In the genomic region with DNA sequence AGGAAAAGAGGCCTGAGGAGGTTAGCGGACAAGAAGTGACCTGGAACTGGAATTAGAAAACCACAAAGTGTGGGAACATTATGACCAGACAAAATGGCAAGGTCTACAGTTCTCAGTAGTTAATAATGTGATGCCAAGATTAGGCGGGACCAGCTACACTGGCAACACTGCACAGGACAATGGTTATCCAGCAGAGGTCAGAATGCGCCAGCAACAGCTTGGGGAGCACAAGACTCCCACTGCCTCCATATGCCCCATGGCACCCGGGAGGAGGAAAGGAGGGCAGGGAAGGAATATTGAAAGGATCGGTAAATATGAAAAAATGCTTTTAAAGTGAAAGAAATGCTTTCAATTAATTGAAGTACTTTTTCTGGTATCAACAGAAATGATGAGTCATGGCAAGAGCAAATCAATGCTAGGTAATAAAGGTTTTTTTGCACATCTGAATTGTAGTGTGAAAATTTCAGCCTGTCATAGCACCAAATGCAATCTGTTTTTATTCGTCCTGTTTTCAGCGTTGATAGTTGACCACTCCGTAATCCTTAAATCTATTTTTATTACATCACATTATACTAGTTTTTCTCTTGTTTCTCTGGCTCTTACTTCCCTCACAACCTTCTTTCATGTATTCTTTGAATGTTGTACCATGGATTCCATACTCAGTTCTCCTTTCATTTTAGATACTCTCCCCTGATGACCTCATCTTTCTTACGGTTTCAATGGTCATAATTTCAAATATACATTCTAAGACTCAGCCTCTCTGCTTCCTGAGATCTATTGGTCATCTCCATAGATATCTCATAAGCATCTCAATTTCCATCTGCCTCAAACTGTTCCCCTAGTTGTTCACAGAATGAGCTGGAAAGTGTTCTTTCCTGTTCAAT, we compare ENCODE assay signal across 24 cellular contexts. TPM values are rescaled to one million over a fixed set of nuclear protein-coding genes. Genes with fewer than 3 reads are reported as not detected.
DNase-seq lines count a peak whose midpoint lies in the region; ATAC-seq and TF ChIP-seq lines count a peak whose summit lies in the region.
"Had no signal": no experiment of that assay in that cellular context is flagged by ENCODE, and none has a peak within 500 bp of the region (broad histone marks: within the 10 kb centered on the region; RNA-seq: fewer than 3 reads in every experiment).

No MANE protein-coding gene starts in this region.

- no peak overlapping the region for H3K4me3 ChIP-seq in H7 (ENCODE audit: insufficient read depth, low read depth, low read length)
- H3K4me3 ChIP-seq: esophagus squamous epithelium, skin epidermis, testis had no signal

- peak; percentile 18 for TF ChIP-seq CTCF in foreskin keratinocyte (conservative IDR thresholded peaks at IDR 0.05)

- no peak overlapping the region for H3K27ac ChIP-seq in foreskin keratinocyte
- H3K27ac ChIP-seq: esophagus squamous epithelium, skin epidermis, testis had no signal

- TF ChIP-seq POLR2A in GM18505 (IDR thresholded peaks at IDR 0.05; ENCODE audit: borderline replicate concordance, extremely low read depth, insufficient read depth, insufficient read length): no peak

- peak; percentile 21 for DNase-seq in D341Med (ENCODE audit: low spot score)
- DNase-seq in H7: peak; percentile 30
- DNase-seq in OCI-M1 (lab: John Stamatoyannopoulos, UW): peak; percentile 15
- DNase-seq in foreskin keratinocyte: no peak
- no peak for DNase-seq in SHP77 (lab: John Stamatoyannopoulos, UW)
- no peak for DNase-seq in G401 (ENCODE audit: low spot score)
- DNase-seq: activated CD4-positive, alpha-beta memory T cell treated with anti-CD3 and anti-CD28 coated beads for 36 hours; activated CD4-positive, CD25-positive, alpha-beta regulatory T cell; activated effector memory CD4-positive, alpha-beta T cell treated with Interleukin-2 at 50 U/mL for 16 hours; activated naive CD8-positive, alpha-beta T cell treated with anti-CD3 and anti-CD28 coated beads, Interleukin-2, amount 10 ng/mL, durations not matched to agents 7 days and 5 days; CD4-positive, alpha-beta T cell; DMS79 treated with DMSO at 0.1 percent for 48 hours; effector memory CD4-positive, alpha-beta T cell; esophagus squamous epithelium; kidney glomerular epithelial cell; NCI-H1417; NCI-H2081 treated with DMSO at 0.1 percent for 48 hours; NCI-H510A treated with DMSO at 0.1 percent for 48 hours; occipital lobe; stimulated activated naive B cell treated with anti-CD40 and anti-IgM and Interleukin-4, amounts not matched to agents 10 μg/mL and 1 μg/mL and 100 μg/mL, for 72 hours; testis had no signal

- in situ Hi-C loops in G401 (cut with HindIII; ENCODE audit: low sequenced_read_pairs): no loop called here

- H3K36me3 ChIP-seq in H7 (replicated peaks; ENCODE audit: control insufficient read depth, insufficient read depth, low read length): no peaks in the 10 kb centered on the region
- H3K36me3 ChIP-seq: esophagus squamous epithelium had no signal

- no peaks in the 10 kb centered on the region for H3K27me3 ChIP-seq in H7 (ENCODE audit: control insufficient read depth, insufficient read depth, low read length)
- H3K27me3 ChIP-seq in foreskin keratinocyte: no peaks in the 10 kb centered on the region
- H3K27me3 ChIP-seq: esophagus squamous epithelium, testis had no signal

- H3K4me1 ChIP-seq in foreskin keratinocyte: no peaks in the 10 kb centered on the region
- H3K4me1 ChIP-seq: esophagus squamous epithelium, testis had no signal

- no peak for ATAC-seq in foreskin keratinocyte
- ATAC-seq in GM18505 (IDR thresholded peaks at IDR 0.05; ENCODE audit: unreplicated experiment): no peak
- ATAC-seq in GM21786 (IDR thresholded peaks at IDR 0.05; ENCODE audit: unreplicated experiment): no peak
- ATAC-seq: stimulated activated naive B cell treated with anti-CD40 and anti-IgM and Interleukin-4, amounts not matched to agents 10 μg/mL and 1 μg/mL and 100 μg/mL, for 72 hours had no signal

RNA-seq across cellular contexts. Expression of gene VCAM1, which starts 30.7 kb away (rescaled TPM):
- not detected in 2 replicates for total RNA-seq in H7 (2014; rRNA removed; shearing (Covaris generic))
- not detected in 2 replicates for total RNA-seq in foreskin keratinocyte
- polyA plus RNA-seq in foreskin keratinocyte: not detected in 2 replicates
- not detected in 2 replicates for total RNA-seq in G401 (2014; rRNA removed; shearing (Covaris generic))
- total RNA-seq: activated CD4-positive, alpha-beta memory T cell treated with anti-CD3 and anti-CD28 coated beads for 36 hours; CD4-positive, alpha-beta T cell had no signal

Comparison
In these comparisons a context has a peak if more than half of its experiments do, and no peak if none do; other contexts are left out.
1. DNase-seq: peak in D341Med (single experiment), H7 (single experiment) and OCI-M1 (single experiment); none in foreskin keratinocyte (0 of 2), SHP77 (0 of 2) and G401 (single experiment).